ENCODE assay signal across 1 cellular context in the genomic region with DNA sequence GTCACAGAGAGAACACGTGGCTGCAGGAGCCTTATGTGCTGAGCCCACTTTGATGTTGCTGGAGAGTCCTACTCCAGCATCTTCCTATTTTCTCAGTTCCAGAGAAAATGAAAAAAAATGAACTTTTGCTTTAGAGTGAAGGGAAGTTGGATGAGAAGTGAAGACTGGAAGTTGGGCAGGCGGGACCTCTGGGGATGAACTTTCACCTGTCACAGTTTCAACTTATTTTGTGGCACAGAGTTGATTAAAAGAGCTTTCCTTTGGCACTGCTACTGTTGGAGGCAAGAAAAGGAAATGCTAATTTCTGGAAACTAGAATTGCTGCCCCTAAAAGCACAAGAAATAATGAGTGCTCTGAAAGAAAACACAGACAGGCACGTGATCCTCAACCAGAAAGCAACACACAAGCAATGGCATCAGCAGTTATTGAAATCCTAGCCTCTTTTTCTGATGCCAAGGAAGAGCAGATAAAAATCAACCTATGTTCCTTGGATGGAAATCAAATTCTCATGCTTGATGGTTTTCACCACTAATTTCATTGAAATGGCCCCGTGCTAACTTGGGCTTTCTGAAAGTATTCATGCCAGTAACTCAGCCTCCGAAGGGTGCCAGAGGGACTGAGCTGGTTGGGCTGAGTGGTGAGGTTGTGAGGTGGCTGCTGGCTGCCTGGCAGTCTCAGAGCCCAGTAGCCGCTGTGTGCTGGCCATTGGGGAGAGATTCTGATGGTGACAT.
TF ChIP-seq lines count a peak whose summit lies in the region.

No MANE protein-coding gene starts in this region.

TF ChIP-seq in GM23338, 12 proteins besides CTCF, POLR2A, EP300 and RAD21 (continued from another document):
- TF ChIP-seq, protein P1, sequence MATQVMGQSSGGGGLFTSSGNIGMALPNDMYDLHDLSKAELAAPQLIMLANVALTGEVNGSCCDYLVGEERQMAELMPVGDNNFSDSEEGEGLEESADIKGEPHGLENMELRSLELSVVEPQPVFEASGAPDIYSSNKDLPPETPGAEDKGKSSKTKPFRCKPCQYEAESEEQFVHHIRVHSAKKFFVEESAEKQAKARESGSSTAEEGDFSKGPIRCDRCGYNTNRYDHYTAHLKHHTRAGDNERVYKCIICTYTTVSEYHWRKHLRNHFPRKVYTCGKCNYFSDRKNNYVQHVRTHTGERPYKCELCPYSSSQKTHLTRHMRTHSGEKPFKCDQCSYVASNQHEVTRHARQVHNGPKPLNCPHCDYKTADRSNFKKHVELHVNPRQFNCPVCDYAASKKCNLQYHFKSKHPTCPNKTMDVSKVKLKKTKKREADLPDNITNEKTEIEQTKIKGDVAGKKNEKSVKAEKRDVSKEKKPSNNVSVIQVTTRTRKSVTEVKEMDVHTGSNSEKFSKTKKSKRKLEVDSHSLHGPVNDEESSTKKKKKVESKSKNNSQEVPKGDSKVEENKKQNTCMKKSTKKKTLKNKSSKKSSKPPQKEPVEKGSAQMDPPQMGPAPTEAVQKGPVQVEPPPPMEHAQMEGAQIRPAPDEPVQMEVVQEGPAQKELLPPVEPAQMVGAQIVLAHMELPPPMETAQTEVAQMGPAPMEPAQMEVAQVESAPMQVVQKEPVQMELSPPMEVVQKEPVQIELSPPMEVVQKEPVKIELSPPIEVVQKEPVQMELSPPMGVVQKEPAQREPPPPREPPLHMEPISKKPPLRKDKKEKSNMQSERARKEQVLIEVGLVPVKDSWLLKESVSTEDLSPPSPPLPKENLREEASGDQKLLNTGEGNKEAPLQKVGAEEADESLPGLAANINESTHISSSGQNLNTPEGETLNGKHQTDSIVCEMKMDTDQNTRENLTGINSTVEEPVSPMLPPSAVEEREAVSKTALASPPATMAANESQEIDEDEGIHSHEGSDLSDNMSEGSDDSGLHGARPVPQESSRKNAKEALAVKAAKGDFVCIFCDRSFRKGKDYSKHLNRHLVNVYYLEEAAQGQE (IDR thresholded peaks at IDR 0.05; ENCODE audit: unreplicated experiment): no peak
- TF ChIP-seq STAT1 (IDR thresholded peaks at IDR 0.05; ENCODE audit: unreplicated experiment): no peak
